ENCODE assay signal across 9 cellular contexts in the genomic region with DNA sequence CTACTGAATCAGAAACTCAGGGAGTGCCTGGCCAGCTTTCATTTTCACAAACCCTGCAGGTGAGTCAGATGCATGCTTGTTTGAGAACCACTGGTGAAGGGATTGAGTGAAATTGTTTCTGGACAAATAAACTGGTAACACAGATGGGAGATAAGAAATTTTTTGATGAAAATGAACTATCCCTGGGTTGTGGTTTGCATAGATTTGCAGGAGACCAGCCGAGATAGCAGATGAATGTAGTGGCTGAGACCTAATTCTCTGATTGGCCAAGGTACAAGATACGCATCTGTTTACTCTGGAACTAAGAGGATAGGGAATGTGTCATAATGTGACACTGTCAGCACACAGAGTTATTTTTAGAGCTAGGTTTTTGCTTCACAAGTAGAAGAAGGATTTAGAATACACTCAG.
DNase-seq lines count a peak whose midpoint lies in the region; ATAC-seq and TF ChIP-seq lines count a peak whose summit lies in the region.
"Had no signal": no experiment of that assay in that cellular context is flagged by ENCODE, and none has a peak within 500 bp of the region (broad histone marks: within the 10 kb centered on the region; RNA-seq: fewer than 3 reads in every experiment).

No MANE protein-coding gene starts in this region.

- no peaks in the 10 kb centered on the region for H3K4me1 ChIP-seq in effector memory CD4-positive, alpha-beta T cell (ENCODE audit: control insufficient read depth, insufficient read depth, low read length, poor library complexity, severe bottlenecking)

- H3K4me3 ChIP-seq in WERI-Rb-1 (ENCODE audit: low read depth, low read length) (peak overlapping the region; percentile 2; the same call in 1 of the 2 replicates), kidney epithelial cell (ENCODE audit: low read depth, low read length) (no peak overlapping the region)
- no peak overlapping the region for H3K4me3 ChIP-seq in effector memory CD4-positive, alpha-beta T cell (ENCODE audit: insufficient read depth, low read depth, low read length, poor library complexity, severe bottlenecking)
- H3K4me3 ChIP-seq: thoracic aorta had no signal

- ATAC-seq in HG03039 (IDR thresholded peaks at IDR 0.05; ENCODE audit: unreplicated experiment): no peak

- TF ChIP-seq CTCF in WERI-Rb-1 (IDR thresholded peaks at IDR 0.05; ENCODE audit: low read depth, low read length) (no peak), kidney epithelial cell (IDR thresholded peaks at IDR 0.05; ENCODE audit: insufficient read depth, low read length, poor library complexity, severe bottlenecking) (no peak), GM13976 (IDR thresholded peaks at IDR 0.05; ENCODE audit: borderline replicate concordance, control extremely low read depth, extremely low read depth, insufficient read depth, missing control alignments) (no peak)

- H3K27ac ChIP-seq in WERI-Rb-1: 0 out of 2 replicates have a peak overlapping the region, but pooled peaks have one; percentile 10
- H3K27ac ChIP-seq in effector memory CD4-positive, alpha-beta T cell (ENCODE audit: insufficient read depth, low read length, poor library complexity, severe bottlenecking): no peak overlapping the region
- H3K27ac ChIP-seq: thoracic aorta had no signal

- no peaks in the 10 kb centered on the region for H3K36me3 ChIP-seq in WERI-Rb-1
- H3K36me3 ChIP-seq in kidney epithelial cell (ENCODE audit: control insufficient read depth, insufficient read depth, low read length): no peaks in the 10 kb centered on the region
- H3K36me3 ChIP-seq in effector memory CD4-positive, alpha-beta T cell (ENCODE audit: control insufficient read depth, insufficient read depth, low read length): no peaks in the 10 kb centered on the region
- H3K36me3 ChIP-seq: thoracic aorta had no signal

- H3K27me3 ChIP-seq in WERI-Rb-1 (ENCODE audit: insufficient read depth, low read depth, severe bottlenecking) (no peaks in the 10 kb centered on the region), kidney epithelial cell (ENCODE audit: control insufficient read depth, insufficient read depth, low read length) (no peaks in the 10 kb centered on the region)
- H3K27me3 ChIP-seq in effector memory CD4-positive, alpha-beta T cell (replicated peaks; ENCODE audit: control insufficient read depth, insufficient read depth, low read length, poor library complexity, severe bottlenecking): no peaks in the 10 kb centered on the region

- in situ Hi-C loops in Caki2 (cut with HindIII; ENCODE audit: low pct_unique_long_range_greater_than_20kb, low sequenced_read_pairs) (no loop called here), GM13976 (cut with MboI; ENCODE audit: low sequenced_read_pairs, unreplicated experiment) (no loop called here)

- H3K9me3 ChIP-seq in WERI-Rb-1 (ENCODE audit: severe bottlenecking): no peaks in the 10 kb centered on the region
- no peaks in the 10 kb centered on the region for H3K9me3 ChIP-seq in effector memory CD4-positive, alpha-beta T cell (ENCODE audit: control insufficient read depth, low read length)
- H3K9me3 ChIP-seq: thoracic aorta had no signal

- DNase-seq in Caki2 (ENCODE audit: low read depth) (peak; percentile 53), HS-27A (ENCODE audit: low read depth) (peak; percentile 77), WERI-Rb-1 (no peak), kidney epithelial cell (ENCODE audit: low read depth) (peak; percentile 19), GM19240 (ENCODE audit: insufficient read length, low spot score) (no peak), GM13976 (ENCODE audit: low spot score) (no peak)
- DNase-seq in effector memory CD4-positive, alpha-beta T cell: no peak

Comparison
In these comparisons a context has a peak if more than half of its experiments do, and no peak if none do; other contexts are left out.
1. DNase-seq: peak in Caki2 (single experiment), HS-27A (single experiment) and kidney epithelial cell (single experiment); none in WERI-Rb-1 (single experiment), GM19240 (single experiment), GM13976 (single experiment) and effector memory CD4-positive, alpha-beta T cell (0 of 3).